Comparison of ENCODE assay signal across 8 cellular contexts in the genomic region with DNA sequence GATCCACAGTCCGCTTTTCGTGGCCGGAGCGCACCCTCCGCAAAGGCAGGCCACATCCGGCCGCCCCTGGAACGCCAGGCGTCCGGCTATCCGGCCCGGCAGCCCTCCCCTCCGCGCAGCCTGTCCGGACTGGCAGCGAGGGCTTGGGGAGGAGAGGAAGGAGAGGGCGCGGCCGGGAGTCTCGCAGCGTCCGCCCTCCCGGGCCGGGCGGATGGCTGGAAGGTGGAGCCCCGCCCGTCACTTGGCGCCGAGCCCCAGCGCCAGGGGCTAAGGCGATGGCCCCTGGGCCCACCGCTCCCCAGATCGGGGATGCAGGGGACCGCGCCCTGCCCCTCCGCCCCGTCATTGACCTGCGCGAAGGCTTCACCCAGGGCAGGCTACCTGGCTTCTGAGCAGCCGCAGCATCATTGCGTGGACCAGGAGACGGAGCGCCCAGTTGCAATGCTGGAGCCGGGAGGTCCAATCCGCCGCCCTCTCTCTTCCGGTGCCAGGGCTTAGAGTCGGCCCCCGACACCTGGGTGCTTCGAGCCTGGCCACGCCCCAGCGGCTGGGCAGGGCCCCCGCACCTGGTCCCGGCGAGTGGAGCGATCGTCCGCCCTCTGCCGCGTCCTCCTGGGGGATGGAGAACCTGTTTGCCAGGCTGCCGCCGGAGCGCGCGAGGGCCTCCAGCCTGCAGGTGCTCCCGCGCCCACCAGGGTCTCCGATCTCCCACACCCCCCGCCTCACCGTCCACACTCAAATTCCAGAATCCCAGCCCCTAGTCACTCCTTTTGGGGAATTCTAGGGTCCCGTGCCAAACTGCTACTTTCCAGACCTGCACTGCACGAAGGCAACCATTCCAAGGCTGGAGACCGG. TPM values are rescaled to one million over a fixed set of nuclear protein-coding genes. Genes with fewer than 3 reads are reported as not detected.
DNase-seq lines count a peak whose midpoint lies in the region; ATAC-seq and TF ChIP-seq lines count a peak whose summit lies in the region.

A gene (minus strand): TSS at position 131 of the 855 bp plus-strand sequence. CDS start 1,360 bp downstream, outside the sequence.

- DNase-seq in COLO668 (lab: John Stamatoyannopoulos, UW; ENCODE audit: unreplicated experiment) (peak; percentile 98), MM.1S (peak; percentile 43), T-helper 17 cell (peak in 2 of 3 donors; percentile 24 to 28), colonic mucosa (peak; percentile 73), left lobe of liver (ENCODE audit: low spot score) (no peak), suprapubic skin (ENCODE audit: low spot score in 2 of 2) (peak in 1 of 2 donors; percentile 79)

- TF ChIP-seq EP300 in suprapubic skin (IDR thresholded peaks at IDR 0.05) = no peak

- H3K27me3 Mint-ChIP-seq in T-helper 17 cell = peaks cover 12% of the 10 kb centered on the region

- ATAC-seq in T-helper 17 cell (peak; percentile 77), left lobe of liver (peak; percentile 57), GM18868 (IDR thresholded peaks at IDR 0.05; ENCODE audit: unreplicated experiment) (no peak), HG03175 (IDR thresholded peaks at IDR 0.05; ENCODE audit: unreplicated experiment) (no peak)

- no peaks in the 10 kb centered on the region for H4K20me1 ChIP-seq in MM.1S (ENCODE audit: insufficient read depth, low read length)

- H2AFZ ChIP-seq in MM.1S (ENCODE audit: low read length) = peak within 1 kb of the TSS; percentile 72

- H3F3A ChIP-seq in MM.1S (ENCODE audit: insufficient read depth, low read length) = no peaks in the 10 kb centered on the region

- H3K27ac Mint-ChIP-seq in T-helper 17 cell = peak within 1 kb of the TSS; percentile 51

- H3K36me3 ChIP-seq in MM.1S (replicated peaks; ENCODE audit: insufficient read depth, low read length) (no peaks in the 10 kb centered on the region), colonic mucosa (no peaks in the 10 kb centered on the region), suprapubic skin (peaks cover 9% of the 10 kb centered on the region)

- H3K27ac ChIP-seq in MM.1S (ENCODE audit: low read length) = no peak within 1 kb of the TSS
- no peak within 1 kb of the TSS for H3K27ac ChIP-seq in colonic mucosa
- peak within 1 kb of the TSS; percentile 22 for H3K27ac ChIP-seq in suprapubic skin

- H3K36me3 Mint-ChIP-seq in T-helper 17 cell (ENCODE audit: low read depth) = no peaks in the 10 kb centered on the region

- no peaks in the 10 kb centered on the region for H3K79me2 ChIP-seq in MM.1S (ENCODE audit: low read length)

- H3K4me3 ChIP-seq in MM.1S (ENCODE audit: low read length) (peak within 1 kb of the TSS; percentile 57), colonic mucosa (peak within 1 kb of the TSS; percentile 23), suprapubic skin (peak within 1 kb of the TSS; percentile 49)

- TF ChIP-seq POLR2A in suprapubic skin (IDR thresholded peaks at IDR 0.05) = no peak

- H3K4me1 Mint-ChIP-seq in T-helper 17 cell = peaks cover 10% of the 10 kb centered on the region

- H3K27me3 ChIP-seq in MM.1S (replicated peaks; ENCODE audit: insufficient read depth, low read length) (peaks cover 83% of the 10 kb centered on the region), colonic mucosa (peaks cover 21% of the 10 kb centered on the region), suprapubic skin (no peaks in the 10 kb centered on the region)

- H3K4me2 ChIP-seq in MM.1S (ENCODE audit: low read depth, low read length) = peak within 1 kb of the TSS; percentile 59

- intact Hi-C loops in colonic mucosa (cut with DNase I) = no loop called here

- H3K4me1 ChIP-seq in MM.1S (ENCODE audit: low read length) = 0 out of 2 replicates have a peak, but pooled peaks cover 4% of the 10 kb centered on the region
- H3K4me1 ChIP-seq in colonic mucosa = peaks cover 6% of the 10 kb centered on the region
- H3K4me1 ChIP-seq in suprapubic skin = peaks cover 19% of the 10 kb centered on the region

- H3K9ac ChIP-seq in MM.1S (ENCODE audit: low read length) (no peak within 1 kb of the TSS; the same call in 1 of the 2 replicates), colonic mucosa (ENCODE audit: low read depth in 2 of 2, low read length in 2 of 2) (peak within 1 kb of the TSS; percentile 43 to 51)

- 6% methylated on average over 20 of the region's 73 CpGs for WGBS in suprapubic skin

- H3K9me3 ChIP-seq in MM.1S (replicated peaks; ENCODE audit: insufficient read depth, low read length) (no peaks in the 10 kb centered on the region), T-helper 17 cell (ENCODE audit: control insufficient read depth, low read length, poor library complexity, severe bottlenecking) (no peaks in the 10 kb centered on the region), colonic mucosa (no peaks in the 10 kb centered on the region), suprapubic skin (no peaks in the 10 kb centered on the region)

- H3K4me3 Mint-ChIP-seq in T-helper 17 cell = peak within 1 kb of the TSS; percentile 87

- no peak for TF ChIP-seq CTCF in MM.1S (IDR thresholded peaks at IDR 0.05; ENCODE audit: low read length)
- no peak for TF ChIP-seq CTCF in colonic mucosa (IDR thresholded peaks at IDR 0.05)
- no peak for TF ChIP-seq CTCF in suprapubic skin (IDR thresholded peaks at IDR 0.05)

- no peaks in the 10 kb centered on the region for H3K9me2 ChIP-seq in MM.1S (replicated peaks; ENCODE audit: insufficient read depth, low read length)

RNA-seq across cellular contexts. Expression of the gene that starts here (rescaled TPM):
- total RNA-seq in T-helper 17 cell (under 1 TPM; 0.07 to 0.16 TPM), colonic mucosa (under 1 TPM; 0.59 to 0.80 TPM), left lobe of liver (0.43 TPM), suprapubic skin (1 to 10 TPM; 1.2 to 3.9 (median 2.6) TPM)

Comparison
In these comparisons a context has a peak if more than half of its experiments do, and no peak if none do; other contexts are left out.
1. Peak in DNase-seq and ATAC-seq in T-helper 17 cell; RNA of the gene not detected or under 1 TPM.
2. Peak in DNase-seq, H3K4me3 ChIP-seq and H3K9ac ChIP-seq in colonic mucosa; RNA of the gene not detected or under 1 TPM.
3. Peak in ATAC-seq in left lobe of liver; RNA of the gene not detected or under 1 TPM.